In the genomic region with DNA sequence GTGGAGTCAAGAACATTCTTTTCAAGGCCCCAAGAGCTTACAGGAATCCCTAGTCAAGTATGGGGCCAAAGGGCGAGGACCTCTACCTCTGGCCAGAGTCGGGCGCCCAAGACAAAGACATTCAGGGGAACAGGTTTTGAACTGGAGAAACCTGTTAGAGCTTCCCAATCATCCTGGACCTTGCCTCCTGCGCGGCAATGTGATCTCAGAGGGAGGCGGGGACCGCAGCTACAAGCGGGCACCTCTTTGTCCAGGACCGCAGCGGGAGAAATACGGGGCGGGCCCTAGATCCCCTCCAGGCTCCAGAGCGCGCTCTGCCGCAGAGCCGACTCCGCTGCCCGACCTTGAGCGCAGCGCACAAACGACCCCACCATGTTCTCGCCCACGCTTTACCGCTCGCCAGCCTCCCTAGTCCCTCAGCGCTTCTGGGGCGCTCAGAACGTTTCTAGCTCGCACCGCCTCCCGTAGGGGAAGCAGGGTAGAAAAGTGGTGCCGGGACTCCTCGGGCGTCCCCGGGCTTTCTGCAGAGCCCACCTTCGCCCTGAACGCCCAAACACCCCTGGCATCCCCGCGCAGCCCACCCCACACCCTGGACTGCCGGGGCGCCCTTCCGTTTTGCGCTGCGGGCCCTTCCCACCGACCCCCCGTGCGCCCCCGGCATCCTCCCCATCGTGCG, we compare ENCODE assay signal across 8 cellular contexts. TPM values are rescaled to one million over a fixed set of nuclear protein-coding genes. Genes with fewer than 3 reads are reported as not detected.
DNase-seq lines count a peak whose midpoint lies in the region; ATAC-seq lines count a peak whose summit lies in the region.

No MANE protein-coding gene starts in this region.

- peak overlapping the region; percentile 28 for H3K27ac Mint-ChIP-seq in activated naive CD8-positive, alpha-beta T cell

- peak; percentile 59 for DNase-seq in G401 (ENCODE audit: low spot score)
- DNase-seq in NCI-H774 (lab: John Stamatoyannopoulos, UW), result peak; percentile 65
- peak; percentile 48 for DNase-seq in hepatic stellate cell (ENCODE audit: low spot score)
- DNase-seq in renal cortical epithelial cell (ENCODE audit: low read depth), result peak; percentile 29
- no peak for DNase-seq in NK-92 treated with Interleukin-12 subunit alpha and Interleukin-12 subunit beta, amount 100 ng/mL, for 24 hours (lab: John Stamatoyannopoulos, UW)

- H3K4me1 Mint-ChIP-seq in activated naive CD8-positive, alpha-beta T cell (ENCODE audit: low read depth), result peaks cover 12% of the 10 kb centered on the region

- H3K4me3 Mint-ChIP-seq in activated naive CD8-positive, alpha-beta T cell, result peak overlapping the region; percentile 81

- in situ Hi-C loops in G401 (cut with HindIII; ENCODE audit: low sequenced_read_pairs), result no loop called here

- H3K27me3 Mint-ChIP-seq in activated naive CD8-positive, alpha-beta T cell, result peaks cover 25% of the 10 kb centered on the region

- peak; percentile 33 for ATAC-seq in HG02970 (IDR thresholded peaks at IDR 0.05; ENCODE audit: low FRiP score, unreplicated experiment)
- ATAC-seq in HG03520 (IDR thresholded peaks at IDR 0.05; ENCODE audit: unreplicated experiment), result no peak

- no peaks in the 10 kb centered on the region for H3K9me3 Mint-ChIP-seq in activated naive CD8-positive, alpha-beta T cell (ENCODE audit: low read depth)

- no peaks in the 10 kb centered on the region for H3K36me3 Mint-ChIP-seq in activated naive CD8-positive, alpha-beta T cell

RNA-seq across cellular contexts. Expression of a gene that starts 28.1 kb away (rescaled TPM):
- total RNA-seq in G401 (2014; rRNA removed; shearing (Covaris generic)), result 5.2 and 7.1 TPM in 2 replicates
- 3.3 and 7.1 TPM in 2 replicates for total RNA-seq in renal cortical epithelial cell

RNA-seq across cellular contexts. Expression of a gene that starts 50.1 kb away (rescaled TPM):
- not detected in 2 replicates for total RNA-seq in G401 (2014; rRNA removed; shearing (Covaris generic))
- total RNA-seq in renal cortical epithelial cell, result 0.40 TPM in 1 of 2 replicates, not detected in the other

RNA-seq across cellular contexts. Expression of a gene that starts 52.7 kb away (rescaled TPM):
- total RNA-seq in G401 (2014; rRNA removed; shearing (Covaris generic)), result 22.2 and 31.1 TPM in 2 replicates
- 76.6 and 183 TPM in 2 replicates for total RNA-seq in renal cortical epithelial cell
